Comparison of ENCODE assay signal across 11 cellular contexts in the genomic region with DNA sequence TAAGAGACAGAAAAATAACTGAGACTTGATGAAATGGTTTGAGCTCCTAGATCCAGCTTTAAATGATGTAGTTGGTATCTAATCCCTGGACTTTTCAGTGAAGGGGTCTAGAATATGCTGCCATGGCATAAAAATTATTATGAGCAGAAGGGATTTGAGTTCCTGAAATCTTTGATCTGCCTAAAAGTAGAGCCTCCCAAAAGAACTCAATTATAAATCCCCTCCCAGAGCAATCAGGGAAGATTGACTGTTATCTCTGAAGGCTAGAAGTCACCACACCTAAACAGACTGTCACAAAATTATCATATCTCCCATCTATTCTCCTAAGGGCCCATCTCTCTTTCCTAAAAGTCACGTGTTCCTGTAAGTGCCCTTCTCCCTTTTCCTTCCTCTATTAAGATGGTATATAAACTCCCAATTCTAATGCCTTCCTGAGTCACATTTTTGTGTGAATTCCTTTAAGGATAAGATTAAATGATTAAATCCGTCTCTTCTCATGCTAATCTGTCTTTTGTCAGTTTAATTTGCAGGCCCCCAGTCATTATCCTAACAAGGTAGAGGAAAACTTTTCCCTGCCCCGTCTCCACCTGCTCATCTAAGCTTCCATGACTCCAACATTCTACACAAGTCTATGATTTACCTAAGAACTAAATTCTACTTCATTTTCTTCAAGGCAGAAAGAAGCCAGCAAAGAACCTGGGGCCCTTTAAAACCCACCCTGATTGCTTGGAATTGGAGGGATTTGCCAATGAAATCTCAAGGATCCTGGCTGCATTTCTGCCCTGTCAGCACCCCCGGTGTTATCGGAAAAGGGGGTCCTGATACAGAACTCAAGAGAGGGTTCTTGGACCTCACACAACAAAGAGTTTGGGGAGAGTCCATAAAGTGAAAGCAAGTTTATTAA. TPM values are rescaled to one million over a fixed set of nuclear protein-coding genes. Genes with fewer than 3 reads are reported as not detected.
DNase-seq lines count a peak whose midpoint lies in the region; ATAC-seq, FAIRE-seq and TF ChIP-seq lines count a peak whose summit lies in the region.
"Had no signal": no experiment of that assay in that cellular context is flagged by ENCODE, and none has a peak within 500 bp of the region (broad histone marks: within the 10 kb centered on the region; RNA-seq: fewer than 3 reads in every experiment).

No MANE protein-coding gene starts in this region.

- H3K4me2 ChIP-seq in astrocyte (ENCODE audit: low read length), result peak overlapping the region; percentile 86

- H2AFZ ChIP-seq in astrocyte (ENCODE audit: low read depth, low read length), result peak overlapping the region; percentile 19

- H3K27me3 ChIP-seq in astrocyte (ENCODE audit: insufficient read depth, low read length) (no peaks in the 10 kb centered on the region), iPS-20b (ENCODE audit: insufficient read depth, low read length) (no peaks in the 10 kb centered on the region), testis (no peaks in the 10 kb centered on the region)

- H3K4me1 Mint-ChIP-seq in HFFc6 (ENCODE audit: low read depth), result peaks cover 56% of the 10 kb centered on the region
- peaks cover 45% of the 10 kb centered on the region for H3K4me1 Mint-ChIP-seq in astrocyte (ENCODE audit: low read depth, unreplicated experiment)
- H3K4me1 Mint-ChIP-seq: naive B cell had no signal

- peak overlapping the region; percentile 30 for H3K4me3 ChIP-seq in astrocyte (ENCODE audit: insufficient read depth, low read depth, low read length)
- H3K4me3 ChIP-seq in iPS-20b (ENCODE audit: low read length), result peak overlapping the region; percentile 51
- H3K4me3 ChIP-seq in testis, result no peak overlapping the region

- H3K4me3 Mint-ChIP-seq in HFFc6 (peak overlapping the region; percentile 83), astrocyte (ENCODE audit: unreplicated experiment) (peak overlapping the region; percentile 75)
- H3K4me3 Mint-ChIP-seq: naive B cell had no signal

- no peaks in the 10 kb centered on the region for H3K9me3 ChIP-seq in astrocyte (ENCODE audit: insufficient read depth, low read depth, low read length)
- no peaks in the 10 kb centered on the region for H3K9me3 ChIP-seq in iPS-20b (ENCODE audit: insufficient read depth, low read depth, low read length)
- no peaks in the 10 kb centered on the region for H3K9me3 ChIP-seq in testis

- ATAC-seq in GM21825 (IDR thresholded peaks at IDR 0.05; ENCODE audit: unreplicated experiment), result no peak

- H3K27ac Mint-ChIP-seq in HFFc6 (peak overlapping the region; percentile 97), astrocyte (ENCODE audit: unreplicated experiment) (peak overlapping the region; percentile 100)
- H3K27ac Mint-ChIP-seq: naive B cell had no signal

- H3K9me3 Mint-ChIP-seq in HFFc6, result no peaks in the 10 kb centered on the region
- no peaks in the 10 kb centered on the region for H3K9me3 Mint-ChIP-seq in astrocyte (ENCODE audit: unreplicated experiment)
- H3K9me3 Mint-ChIP-seq: naive B cell had no signal

- intact Hi-C loops in testis (cut with DNase I; ENCODE audit: low total_unique reads), result no loop called here

- H3K36me3 Mint-ChIP-seq in HFFc6 (ENCODE audit: low read depth) (no peaks in the 10 kb centered on the region), astrocyte (ENCODE audit: low read depth, unreplicated experiment) (no peaks in the 10 kb centered on the region)
- H3K36me3 Mint-ChIP-seq: naive B cell had no signal

- no peak for TF ChIP-seq CTCF in HFFc6 (IDR thresholded peaks at IDR 0.05)
- no peak for TF ChIP-seq CTCF in astrocyte (IDR thresholded peaks at IDR 0.05; ENCODE audit: insufficient read depth, low read depth, low read length)
- no peak for TF ChIP-seq CTCF in testis (IDR thresholded peaks at IDR 0.05)

- H3K79me2 ChIP-seq in astrocyte (ENCODE audit: insufficient read depth, low read length), result no peaks in the 10 kb centered on the region

- peaks cover 3% of the 10 kb centered on the region for H3K27me3 Mint-ChIP-seq in HFFc6 (ENCODE audit: insufficient read depth)
- no peaks in the 10 kb centered on the region for H3K27me3 Mint-ChIP-seq in astrocyte (ENCODE audit: low read depth, unreplicated experiment)

- 61 to 66% methylated on average over 5 of the region's 5 CpGs for WGBS in testis, 2 donors

- no peak for DNase-seq in HFFc6
- DNase-seq in astrocyte (ENCODE audit: low read depth), result no peak
- no peak for DNase-seq in testis
- DNase-seq in NCI-H1436 treated with DMSO at 0.1 percent for 48 hours (lab: John Stamatoyannopoulos, UW), result no peak
- DNase-seq in activated naive CD4-positive, alpha-beta T cell (lab: John Stamatoyannopoulos, UW), result no peak
- DNase-seq: naive B cell; NCI-H526; stimulated activated CD4-positive, alpha-beta T cell treated with anti-CD3 and anti-CD28 coated beads, Interleukin-4, amount 100 ng/mL, for 24 hours; T-helper 2 cell had no signal

- no peaks in the 10 kb centered on the region for H4K20me1 ChIP-seq in astrocyte (ENCODE audit: insufficient read depth, low read length)

- H3K27ac ChIP-seq in astrocyte (ENCODE audit: low read depth, low read length), result peak overlapping the region; percentile 99
- peak overlapping the region; percentile 97 for H3K27ac ChIP-seq in iPS-20b (ENCODE audit: low read length)
- peak overlapping the region; percentile 86 to 87 for H3K27ac ChIP-seq in testis

- H3K4me1 ChIP-seq in astrocyte (ENCODE audit: insufficient read depth, low read length) (peaks cover 49% of the 10 kb centered on the region), iPS-20b (ENCODE audit: insufficient read depth, low read length) (peaks cover 31% of the 10 kb centered on the region), testis (peaks cover 42% of the 10 kb centered on the region)

- H3K9ac ChIP-seq in astrocyte (ENCODE audit: low read length) (peak overlapping the region; percentile 89), iPS-20b (ENCODE audit: low read depth, low read length) (peak overlapping the region; percentile 87)

- no peak for FAIRE-seq in astrocyte (lab: Jason Lieb, UNC)

- no peaks in the 10 kb centered on the region for H3K36me3 ChIP-seq in astrocyte (ENCODE audit: insufficient read depth, low read length)
- H3K36me3 ChIP-seq in iPS-20b (ENCODE audit: insufficient read depth, low read depth, low read length), result no peaks in the 10 kb centered on the region
- no peaks in the 10 kb centered on the region for H3K36me3 ChIP-seq in testis (ENCODE audit: low read depth, missing control alignments)

- no peak for TF ChIP-seq POLR2A in testis (IDR thresholded peaks at IDR 0.05)

RNA-seq across cellular contexts. Expression of a gene that starts 47.1 kb away (rescaled TPM):
- total RNA-seq in HFFc6 (2021; fragmentation: NEBNext Ultra II Directional; extraction: Animal tissue kit (Norgen Biotek cat#: 25700)), result 10 to 100 TPM; 11.3 to 12.7 (median 12.3) TPM
- total RNA-seq in astrocyte (18.4 and 19.6 TPM in 2 replicates), testis (10 to 100 TPM; 48.9 to 51.6 TPM)
- 12.0 TPM for polyA plus RNA-seq in testis (ENCODE audit: insufficient read depth, low read depth, low replicate concordance)

Comparison
In these comparisons a context has a peak if more than half of its experiments do, and no peak if none do; other contexts are left out.
1. H3K4me3 ChIP-seq: peak in astrocyte (single experiment) and iPS-20b (single experiment); none in testis (0 of 2).
2. Peak in every context shown above with its lines, with median percentiles within 50 percentile points of each other: H3K27ac ChIP-seq.